ENCODE assay signal across 9 cellular contexts in the genomic region with DNA sequence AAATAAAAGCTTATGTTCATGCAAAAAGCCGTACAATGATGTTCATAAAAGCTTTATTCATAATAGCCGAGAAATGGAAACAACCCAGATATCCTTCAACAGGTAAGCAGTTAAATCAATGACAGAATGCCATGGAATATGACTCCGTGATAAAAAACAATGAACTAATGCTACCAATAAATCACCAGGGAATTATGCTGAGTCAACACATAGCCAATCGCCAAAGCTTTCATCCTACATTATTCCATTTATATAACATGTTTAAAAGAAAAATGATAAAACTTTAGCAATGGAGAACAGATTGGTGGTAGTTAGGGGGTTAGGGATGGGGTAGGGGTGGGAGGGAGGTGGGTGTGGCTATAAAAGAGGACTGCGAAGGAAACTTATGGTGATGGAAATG.
"Had no signal": no experiment of that assay in that cellular context is flagged by ENCODE, and none has a peak within 500 bp of the region (broad histone marks: within the 10 kb centered on the region; RNA-seq: fewer than 3 reads in every experiment).

No MANE protein-coding gene starts in this region.

- H3K9me3 Mint-ChIP-seq: GM23338, HFFc6 had no signal

- H3K4me3 ChIP-seq: GM23338, HAP-1 had no signal

- H3K27ac Mint-ChIP-seq: GM23338, HFFc6 had no signal

- H3K9ac ChIP-seq: KMS-11 had no signal

- H3K27ac ChIP-seq: HL-60, KMS-11 had no signal

- DNase-seq: H7, HFFc6, Karpas-422, KBM-7 had no signal

- H3K4me3 Mint-ChIP-seq: GM23338, HFFc6 had no signal

- H3K36me3 ChIP-seq: HAP-1 had no signal

- H3K9me3 ChIP-seq: HAP-1 had no signal

- H3K4me1 ChIP-seq: HAP-1 had no signal

- ATAC-seq: GM23338, HCT116 had no signal

- H3K4me2 ChIP-seq: GM23338, KMS-11 had no signal

- H2AFZ ChIP-seq: GM23338 had no signal
